ENCODE assay signal across 8 cellular contexts in genomic region chr11:117179048-117179999, GRCh38. TPM values are rescaled to one million over a fixed set of nuclear protein-coding genes. Genes with fewer than 3 reads are reported as not detected.
A peak's percentile ranks its signal among the peaks of the same experiment; 100 is the strongest.
DNase-seq lines count a peak whose midpoint lies in the region; ATAC-seq, FAIRE-seq and TF ChIP-seq lines count a peak whose summit lies in the region.

No MANE protein-coding gene starts in this region.

- ATAC-seq in CD4-positive, CD25-positive, alpha-beta regulatory T cell (ENCODE audit: low read depth in 2 of 2) = peak; percentile 21 to 28
- peak; percentile 32 for ATAC-seq in GM19438 (IDR thresholded peaks at IDR 0.05; ENCODE audit: low read depth, unreplicated experiment)
- ATAC-seq in HG03571 (IDR thresholded peaks at IDR 0.05; ENCODE audit: unreplicated experiment) = peak; percentile 15
- peak; percentile 30 for ATAC-seq in lung (ENCODE audit: insufficient read depth, low FRiP score)

- peaks cover 11 to 39% (median 24%) of the 10 kb centered on the region in 4 donors for H3K4me1 Mint-ChIP-seq in CD4-positive, CD25-positive, alpha-beta regulatory T cell

- H3K9me3 ChIP-seq in CD4-positive, CD25-positive, alpha-beta regulatory T cell (ENCODE audit: control insufficient read depth in 2 of 2, low read length in 2 of 2) = no peaks in the 10 kb centered on the region
- no peaks in the 10 kb centered on the region for H3K9me3 ChIP-seq in colonic mucosa
- H3K9me3 ChIP-seq in lung (ENCODE audit: control insufficient read depth in 2 of 2, insufficient read depth in 1 of 2, low read length in 1 of 2) = no peaks in the 10 kb centered on the region

- H3K9me3 Mint-ChIP-seq in CD4-positive, CD25-positive, alpha-beta regulatory T cell = no peaks in the 10 kb centered on the region

- no peak for FAIRE-seq in RCC 7860 (lab: Jason Lieb, UNC)

- intact Hi-C loops in colonic mucosa (cut with DNase I) = no loop called here

- no peaks in the 10 kb centered on the region for H3K27me3 Mint-ChIP-seq in CD4-positive, CD25-positive, alpha-beta regulatory T cell

- WGBS in lung, 2 donors = 1% methylated on average over 38 to 39 of the region's 39 CpGs

- no peaks in the 10 kb centered on the region for H3K27me3 ChIP-seq in CD4-positive, CD25-positive, alpha-beta regulatory T cell (ENCODE audit: control insufficient read depth, insufficient read depth, low read length)
- H3K27me3 ChIP-seq in colonic mucosa (no peaks in the 10 kb centered on the region), lung (ENCODE audit: control insufficient read depth, insufficient read depth) (no peaks in the 10 kb centered on the region)

- H3K9ac ChIP-seq in colonic mucosa (ENCODE audit: low read depth in 2 of 2, low read length in 2 of 2) = peak overlapping the region; percentile 84 to 87

- H3K4me3 Mint-ChIP-seq in CD4-positive, CD25-positive, alpha-beta regulatory T cell = peak overlapping the region; percentile 96 to 98 (median 96)

- H3K27ac ChIP-seq in CD4-positive, CD25-positive, alpha-beta regulatory T cell (ENCODE audit: insufficient read depth, low read length, poor library complexity, severe bottlenecking) = peak overlapping the region; percentile 76
- H3K27ac ChIP-seq in VCaP (peak overlapping the region; percentile 87), colonic mucosa (peak overlapping the region; percentile 95), lung (ENCODE audit: low read depth in 1 of 2, low read length in 1 of 2) (peak overlapping the region; percentile 91 to 97)

- TF ChIP-seq CTCF in VCaP (conservative IDR thresholded peaks at IDR 0.05) (no peak), colonic mucosa (IDR thresholded peaks at IDR 0.05) (no peak), lung (IDR thresholded peaks at IDR 0.05; ENCODE audit: control extremely low read depth, extremely low read depth) (no peak)

- H3K4me1 ChIP-seq in CD4-positive, CD25-positive, alpha-beta regulatory T cell (ENCODE audit: control insufficient read depth, insufficient read depth, low read length, poor library complexity, severe bottlenecking) = peaks cover 27% of the 10 kb centered on the region
- H3K4me1 ChIP-seq in colonic mucosa = no peaks in the 10 kb centered on the region
- peaks cover 10 to 23% of the 10 kb centered on the region in 2 donors for H3K4me1 ChIP-seq in lung (ENCODE audit: control insufficient read depth in 2 of 2, insufficient read depth in 2 of 2, low read length in 2 of 2)

- H3K27ac Mint-ChIP-seq in CD4-positive, CD25-positive, alpha-beta regulatory T cell = peak overlapping the region; percentile 83 to 97 (median 96)

- peak in 2 of 3 donors; percentile 28 to 51 for DNase-seq in CD4-positive, CD25-positive, alpha-beta regulatory T cell
- DNase-seq in colonic mucosa (peak; percentile 58), lung (ENCODE audit: low spot score) (no peak), RCC 7860 (ENCODE audit: low spot score) (no peak)
- peak; percentile 16 to 20 for DNase-seq in stimulated activated CD8-positive, alpha-beta memory T cell treated with anti-CD3 and anti-CD28 coated beads, Interleukin-7, amount 100 ng/mL, for 1 hour (ENCODE audit: low read depth in 2 of 2)

- peaks cover 9% of the 10 kb centered on the region for H3K36me3 Mint-ChIP-seq in CD4-positive, CD25-positive, alpha-beta regulatory T cell

- H3K36me3 ChIP-seq in CD4-positive, CD25-positive, alpha-beta regulatory T cell (ENCODE audit: control insufficient read depth, insufficient read depth, low read length) = peaks cover 10% of the 10 kb centered on the region
- H3K36me3 ChIP-seq in colonic mucosa (no peaks in the 10 kb centered on the region), lung (ENCODE audit: control insufficient read depth in 2 of 2, insufficient read depth in 2 of 2, low read length in 2 of 2) (peaks cover 6 to 15% of the 10 kb centered on the region in 2 donors)

- peak overlapping the region; percentile 86 for H3K4me3 ChIP-seq in CD4-positive, CD25-positive, alpha-beta regulatory T cell (ENCODE audit: low read depth, low read length)
- peak overlapping the region; percentile 93 for H3K4me3 ChIP-seq in colonic mucosa
- H3K4me3 ChIP-seq in lung = peak overlapping the region; percentile 91

RNA-seq across cellular contexts. Expression of gene SIDT2, which starts 0.8 kb away (rescaled TPM):
- total RNA-seq in CD4-positive, CD25-positive, alpha-beta regulatory T cell = 129 TPM
- 1 to 10 TPM; 2.5 to 5.9 (median 4.6) TPM for polyA plus RNA-seq in CD4-positive, CD25-positive, alpha-beta regulatory T cell
- total RNA-seq in colonic mucosa (10 to 100 TPM; 42.9 to 69.3 TPM), lung (10 to 100 TPM; 25.4 to 84.8 TPM)
- polyA plus RNA-seq in lung = 10 to 100 TPM; 31.4 to 45.4 TPM

RNA-seq across cellular contexts. Expression of gene TAGLN, which starts 19.8 kb away (rescaled TPM):
- 11.7 TPM for total RNA-seq in CD4-positive, CD25-positive, alpha-beta regulatory T cell
- 1 to 10 TPM in 1 of 4 donors, under 1 TPM in 3; 0.25 to 1.3 (median 0.64) TPM for polyA plus RNA-seq in CD4-positive, CD25-positive, alpha-beta regulatory T cell
- total RNA-seq in colonic mucosa = 100 to 1,000 TPM in 1 of 2 donors, 10 to 100 TPM in 1; 86.8 to 989 TPM
- 100 to 1,000 TPM; 172 to 505 TPM for total RNA-seq in lung
- 100 to 1,000 TPM; 534 to 683 TPM for polyA plus RNA-seq in lung

RNA-seq across cellular contexts. Expression of gene PAFAH1B2, which starts 35.2 kb away (rescaled TPM):
- 43.3 TPM for total RNA-seq in CD4-positive, CD25-positive, alpha-beta regulatory T cell
- polyA plus RNA-seq in CD4-positive, CD25-positive, alpha-beta regulatory T cell = 10 to 100 TPM; 15.0 to 24.1 (median 16.9) TPM
- total RNA-seq in colonic mucosa (10 to 100 TPM; 76.4 to 80.5 TPM), lung (10 to 100 TPM; 70.7 to 73.1 TPM)
- 10 to 100 TPM; 22.2 to 23.8 TPM for polyA plus RNA-seq in lung

RNA-seq across cellular contexts. Expression of gene PCSK7, which starts 52.5 kb away (rescaled TPM):
- total RNA-seq in CD4-positive, CD25-positive, alpha-beta regulatory T cell = 478 TPM
- 10 to 100 TPM; 55.0 to 76.1 (median 63.4) TPM for polyA plus RNA-seq in CD4-positive, CD25-positive, alpha-beta regulatory T cell
- 100 to 1,000 TPM; 111 to 195 TPM for total RNA-seq in colonic mucosa
- total RNA-seq in lung = 10 to 100 TPM; 33.9 to 82.5 TPM
- polyA plus RNA-seq in lung = 10 to 100 TPM; 29.2 to 31.9 TPM

RNA-seq across cellular contexts. Expression of gene RNF214, which starts 53.1 kb away (rescaled TPM):
- 54.6 TPM for total RNA-seq in CD4-positive, CD25-positive, alpha-beta regulatory T cell
- 10 to 100 TPM; 51.0 to 69.6 (median 55.7) TPM for polyA plus RNA-seq in CD4-positive, CD25-positive, alpha-beta regulatory T cell
- total RNA-seq in colonic mucosa (10 to 100 TPM; 20.0 to 20.3 TPM), lung (10 to 100 TPM; 18.5 to 19.8 TPM)
- 10 to 100 TPM in 1 of 2 donors, 1 to 10 TPM in 1; 8.6 to 10.7 TPM for polyA plus RNA-seq in lung

Comparison
In these comparisons a context has a peak if more than half of its experiments do, and no peak if none do; other contexts are left out.
1. DNase-seq: peak in CD4-positive, CD25-positive, alpha-beta regulatory T cell (2 of 3), colonic mucosa (single experiment) and stimulated activated CD8-positive, alpha-beta memory T cell treated with anti-CD3 and anti-CD28 coated beads, Interleukin-7, amount 100 ng/mL, for 1 hour (2 of 2); none in lung (single experiment) and RCC 7860 (single experiment).
2. Peak in every context shown above with its lines, with median percentiles within 50 percentile points of each other: ATAC-seq, H3K27ac ChIP-seq and H3K4me3 ChIP-seq.